29 cellular contexts compared by ENCODE assay signal in genomic region chr11:119677840-119678239, GRCh38.
"Had no signal": no experiment of that assay in that cellular context is flagged by ENCODE, and none has a peak within 500 bp of the region (broad histone marks: within the 10 kb centered on the region; RNA-seq: fewer than 3 reads in every experiment).

No MANE protein-coding gene starts in this region.

- DNase-seq: activated CD4-positive, alpha-beta memory T cell treated with anti-CD3 and anti-CD28 coated beads for 36 hours; activated CD4-positive, alpha-beta T cell treated with anti-CD3 and anti-CD28 coated beads for 36 hours; activated CD4-positive, alpha-beta T cell treated with anti-CD3 and anti-CD28 coated beads, Interleukin-2, amount 10 ng/mL, durations not matched to agents 24 days and 14 days; activated CD4-positive, CD25-positive, alpha-beta regulatory T cell; activated CD4-positive, CD25-positive, alpha-beta regulatory T cell treated with anti-CD3 and anti-CD28 coated beads, Interleukin-2, amount 50 U/mL, for 72 hours; activated CD8-positive, alpha-beta memory T cell treated with anti-CD3 and anti-CD28 coated beads, Interleukin-2, amount 10 ng/mL, durations not matched to agents 7 days and 5 days; activated CD8-positive, alpha-beta memory T cell treated with anti-CD3 and anti-CD28 coated beads, Interleukin-2, amount 50 U/mL, for 4 hours; activated CD8-positive, alpha-beta T cell treated with anti-CD3 and anti-CD28 coated beads, Interleukin-2, amount 10 ng/mL, durations not matched to agents 7 days and 5 days; activated effector memory CD4-positive, alpha-beta T cell treated with anti-CD3 and anti-CD28 coated beads, Interleukin-2, amount 50 U/mL, for 16 hours; activated naive CD4-positive, alpha-beta T cell treated with anti-CD3 and anti-CD28 coated beads for 36 hours; activated naive CD8-positive, alpha-beta T cell treated with anti-CD3 and anti-CD28 coated beads for 36 hours; activated naive CD8-positive, alpha-beta T cell treated with anti-CD3 and anti-CD28 coated beads, Interleukin-2, amount 50 U/mL, for 24 hours; activated T-cell treated with anti-CD3 and anti-CD28 coated beads, Interleukin-2, amount 50 U/mL, for 1 hour; activated T-cell treated with anti-CD3 and anti-CD28 coated beads, Interleukin-2, amount 50 U/mL, for 48 hours; adrenal gland; amygdala; aorta; body of pancreas; dorsolateral prefrontal cortex; effector memory CD4-positive, alpha-beta T cell; endodermal cell; foreskin keratinocyte; gastrocnemius medialis; heart right ventricle; T-helper 17 cell; T1000 had no signal

- H3K4me1 ChIP-seq: gastrocnemius medialis had no signal

- H3K79me2 ChIP-seq: hepatocyte had no signal

- H3K27ac ChIP-seq: adrenal gland, body of pancreas, coronary artery, esophagus muscularis mucosa, gastrocnemius medialis, heart right ventricle, hepatocyte had no signal

- H3K4me2 ChIP-seq: hepatocyte had no signal

- H3K9me3 ChIP-seq: adrenal gland, body of pancreas, esophagus muscularis mucosa, gastrocnemius medialis, heart right ventricle had no signal

- H2AFZ ChIP-seq: hepatocyte had no signal

- ATAC-seq: activated CD4-positive, alpha-beta T cell treated with anti-CD3 and anti-CD28 coated beads for 36 hours; activated CD8-positive, alpha-beta memory T cell treated with anti-CD3 and anti-CD28 coated beads, Interleukin-2, amount 10 ng/mL, durations not matched to agents 7 days and 5 days; activated CD8-positive, alpha-beta T cell treated with anti-CD3 and anti-CD28 coated beads, Interleukin-2, amount 10 ng/mL, durations not matched to agents 7 days and 5 days; activated naive CD8-positive, alpha-beta T cell treated with anti-CD3 and anti-CD28 coated beads, Interleukin-2, amount 50 U/mL, for 24 hours; body of pancreas; foreskin keratinocyte; gastrocnemius medialis; heart right ventricle; T-helper 17 cell had no signal

- H3K27me3 ChIP-seq: adrenal gland, body of pancreas, dorsolateral prefrontal cortex, esophagus muscularis mucosa, foreskin keratinocyte, gastrocnemius medialis, heart right ventricle, hepatocyte had no signal

- H3K36me3 ChIP-seq: gastrocnemius medialis had no signal

- H3K4me3 ChIP-seq: adrenal gland, body of pancreas, coronary artery, dorsolateral prefrontal cortex, esophagus muscularis mucosa, gastrocnemius medialis, heart right ventricle, hepatocyte had no signal
